Comparison of ENCODE assay signal across 15 cellular contexts in the genomic region with DNA sequence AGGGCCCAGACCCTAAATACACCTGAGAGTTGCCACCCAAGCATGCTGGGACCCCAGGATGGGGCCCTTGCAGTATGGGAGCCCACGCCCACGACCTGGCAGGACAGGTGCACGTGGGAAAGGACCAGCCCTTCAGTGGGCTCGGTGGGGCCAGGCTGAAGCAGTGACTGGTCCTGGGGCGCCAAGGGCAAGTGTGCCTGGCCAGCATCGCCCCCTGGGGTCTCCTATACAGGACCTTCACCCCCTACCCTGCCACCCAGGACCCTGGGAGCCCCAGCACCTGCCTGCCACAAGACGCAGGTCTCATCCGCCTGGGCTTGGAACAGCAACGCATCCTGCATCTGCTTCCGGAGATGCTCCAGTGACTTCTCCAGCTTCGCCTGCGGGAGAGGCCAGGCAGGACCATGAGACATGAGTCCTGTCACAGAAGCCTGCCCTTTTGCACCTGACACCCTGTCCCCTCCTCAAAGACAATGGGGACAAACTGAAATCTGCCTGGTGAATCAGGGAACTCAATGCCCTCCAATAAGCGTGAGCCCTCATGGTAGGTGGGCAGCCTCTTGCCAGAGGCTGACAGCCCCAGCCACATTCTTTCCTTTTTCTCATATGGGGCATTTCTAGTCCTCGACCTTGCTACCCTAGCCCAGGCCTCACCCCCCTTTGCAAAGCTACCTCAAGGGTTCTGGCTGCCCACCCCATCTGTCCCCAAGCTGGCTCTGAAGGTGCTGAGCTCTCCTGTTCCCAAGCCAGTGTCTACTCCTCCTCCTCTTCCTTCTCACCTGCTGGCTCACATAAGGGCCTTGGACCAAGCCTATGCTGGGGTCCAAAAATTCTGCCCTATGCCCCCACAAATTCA. TPM values are rescaled to one million over a fixed set of nuclear protein-coding genes. Genes with fewer than 3 reads are reported as not detected.
DNase-seq lines count a peak whose midpoint lies in the region; ATAC-seq and TF ChIP-seq lines count a peak whose summit lies in the region.
"Had no signal": no experiment of that assay in that cellular context is flagged by ENCODE, and none has a peak within 500 bp of the region (broad histone marks: within the 10 kb centered on the region; RNA-seq: fewer than 3 reads in every experiment).

No MANE protein-coding gene starts in this region.

- peaks cover 50% of the 10 kb centered on the region for H3K4me1 Mint-ChIP-seq in activated naive CD8-positive, alpha-beta T cell treated with anti-CD3 and anti-CD28 coated beads, Interleukin-2, amount 10 ng/mL, durations not matched to agents 7 days and 5 days

- H3K27ac ChIP-seq in left lung, result no peak overlapping the region
- H3K27ac ChIP-seq: right atrium auricular region had no signal

- DNase-seq in cardiac septum (ENCODE audit: low spot score) (peak; percentile 35), Right ventricle myocardium superior (no peak), left lung (peak; percentile 21 to 75), NCI-H1930 (lab: John Stamatoyannopoulos, UW) (no peak), NCI-H146 (lab: John Stamatoyannopoulos, UW) (no peak), GM13976 (ENCODE audit: low spot score) (no peak)
- no peak for DNase-seq in activated naive CD8-positive, alpha-beta T cell treated with anti-CD3 and anti-CD28 coated beads, Interleukin-2, amount 10 ng/mL, durations not matched to agents 7 days and 5 days
- DNase-seq: anterior cingulate cortex, DMS153, mesenchymal stem cell, MM.1S, NCI-H187, NCI-H510A had no signal

- POLR2A ChIA-PET in activated naive CD8-positive, alpha-beta T cell treated with anti-CD3 and anti-CD28 coated beads, Interleukin-2, amount 10 ng/mL, durations not matched to agents 7 days and 5 days (lab: Charles Lee), result interaction anchor here (1.0 to 1.5 kb wide), 2 partner anchors 55 to 188 kb away, joined by 3 to 4 read pairs; a partner anchor contains a TSS

- peak overlapping the region; percentile 81 for H3K27ac Mint-ChIP-seq in activated naive CD8-positive, alpha-beta T cell treated with anti-CD3 and anti-CD28 coated beads, Interleukin-2, amount 10 ng/mL, durations not matched to agents 7 days and 5 days

- no peaks in the 10 kb centered on the region for H3K9me3 Mint-ChIP-seq in activated naive CD8-positive, alpha-beta T cell treated with anti-CD3 and anti-CD28 coated beads, Interleukin-2, amount 10 ng/mL, durations not matched to agents 7 days and 5 days

- no peaks in the 10 kb centered on the region for H3K27me3 ChIP-seq in left lung
- H3K27me3 ChIP-seq: right atrium auricular region had no signal

- peaks cover 13 to 32% of the 10 kb centered on the region in 2 donors for H3K4me1 ChIP-seq in left lung

- H3K4me3 Mint-ChIP-seq in activated naive CD8-positive, alpha-beta T cell treated with anti-CD3 and anti-CD28 coated beads, Interleukin-2, amount 10 ng/mL, durations not matched to agents 7 days and 5 days, result no peak overlapping the region

- ATAC-seq in Right ventricle myocardium superior (ENCODE audit: poor library complexity) (no peak), left lung (no peak), HG02870 (IDR thresholded peaks at IDR 0.05; ENCODE audit: unreplicated experiment) (no peak)
- no peak for ATAC-seq in activated naive CD8-positive, alpha-beta T cell treated with anti-CD3 and anti-CD28 coated beads, Interleukin-2, amount 10 ng/mL, durations not matched to agents 7 days and 5 days (ENCODE audit: low read depth)

- H3K9me3 ChIP-seq in left lung, result no peaks in the 10 kb centered on the region
- H3K9me3 ChIP-seq: right atrium auricular region had no signal

- H3K4me3 ChIP-seq in left lung, result no peak overlapping the region
- H3K4me3 ChIP-seq: right atrium auricular region had no signal

- TF ChIP-seq CTCF in left lung (IDR thresholded peaks at IDR 0.05) (no peak), GM13976 (IDR thresholded peaks at IDR 0.05; ENCODE audit: borderline replicate concordance, control extremely low read depth, extremely low read depth, insufficient read depth, missing control alignments) (no peak)

- in situ Hi-C loops in GM13976 (cut with MboI; ENCODE audit: low sequenced_read_pairs, unreplicated experiment), result no loop called here

- H3K36me3 ChIP-seq in left lung, result peaks cover 0 to 65% of the 10 kb centered on the region in 2 donors

- H3K36me3 Mint-ChIP-seq in activated naive CD8-positive, alpha-beta T cell treated with anti-CD3 and anti-CD28 coated beads, Interleukin-2, amount 10 ng/mL, durations not matched to agents 7 days and 5 days, result peaks cover 28% of the 10 kb centered on the region

- no peaks in the 10 kb centered on the region for H3K27me3 Mint-ChIP-seq in activated naive CD8-positive, alpha-beta T cell treated with anti-CD3 and anti-CD28 coated beads, Interleukin-2, amount 10 ng/mL, durations not matched to agents 7 days and 5 days

- intact Hi-C loops in cardiac septum (cut with DNase I), result no loop called here
- intact Hi-C loops in Right ventricle myocardium superior (cut with DNase I), result no loop called here
- intact Hi-C loops in left lung (cut with DNase I), result no loop called here

RNA-seq across cellular contexts. Expression of a gene that starts 4.6 kb away (rescaled TPM):
- total RNA-seq in cardiac septum, result 7.3 TPM
- 6.2 TPM for total RNA-seq in Right ventricle myocardium superior
- 10 to 100 TPM; 66.6 to 73.2 TPM for total RNA-seq in activated naive CD8-positive, alpha-beta T cell treated with anti-CD3 and anti-CD28 coated beads, Interleukin-2, amount 10 ng/mL, durations not matched to agents 7 days and 5 days
- 10 to 100 TPM; 21.5 to 27.1 TPM for total RNA-seq in left lung

RNA-seq across cellular contexts. Expression of a gene that starts 14.7 kb away (rescaled TPM):
- total RNA-seq in cardiac septum (0.46 TPM), Right ventricle myocardium superior (0.32 TPM), left lung (1 to 10 TPM; 1.3 to 2.9 TPM)
- total RNA-seq in activated naive CD8-positive, alpha-beta T cell treated with anti-CD3 and anti-CD28 coated beads, Interleukin-2, amount 10 ng/mL, durations not matched to agents 7 days and 5 days, result 1 to 10 TPM; 3.4 to 4.3 TPM
- total RNA-seq: right atrium auricular region had no signal

Comparison
In these comparisons a context has a peak if more than half of its experiments do, and no peak if none do; other contexts are left out.
1. DNase-seq: peak in cardiac septum (single experiment) and left lung (2 of 2); none in Right ventricle myocardium superior (single experiment), activated naive CD8-positive, alpha-beta T cell treated with anti-CD3 and anti-CD28 coated beads, Interleukin-2, amount 10 ng/mL, durations not matched to agents 7 days and 5 days (single experiment), NCI-H1930 (0 of 2), NCI-H146 (single experiment) and GM13976 (single experiment).